8 cellular contexts compared by ENCODE assay signal in the genomic region with DNA sequence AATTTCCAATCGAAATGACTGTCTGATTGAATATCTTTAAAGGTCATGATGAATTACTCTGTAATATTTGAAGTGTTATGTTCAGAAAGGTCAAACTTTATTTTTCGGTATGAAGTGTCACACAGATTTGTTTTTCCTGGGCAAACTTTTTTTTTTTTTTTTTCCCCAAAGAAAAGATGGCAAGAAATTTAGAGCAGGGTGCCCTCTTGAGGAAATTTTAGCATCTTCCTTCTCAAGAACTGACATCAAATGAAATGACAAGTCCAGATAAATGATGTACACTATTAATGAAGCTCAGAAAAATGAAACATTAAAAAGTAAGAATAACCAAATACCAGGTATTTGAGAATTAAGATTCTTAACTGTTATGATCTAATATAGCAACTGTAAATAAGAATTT.
A peak's percentile ranks its signal among the peaks of the same experiment; 100 is the strongest.
DNase-seq lines count a peak whose midpoint lies in the region; ATAC-seq and TF ChIP-seq lines count a peak whose summit lies in the region.

No MANE protein-coding gene starts in this region.

- H3K27ac ChIP-seq in left ventricle myocardium inferior (replicated peaks) (no peak overlapping the region), right cardiac atrium (ENCODE audit: low read length) (no peak overlapping the region), RWPE2 (ENCODE audit: poor library complexity, severe bottlenecking) (no peak overlapping the region), uterus (no peak overlapping the region)

- DNase-seq in left ventricle myocardium inferior: no peak
- DNase-seq in right cardiac atrium: no peak
- no peak for DNase-seq in RWPE2 (ENCODE audit: low spot score)
- peak; percentile 32 for DNase-seq in fibroblast of the conjunctiva (ENCODE audit: low read depth)
- no peak for DNase-seq in uterus
- no peak for DNase-seq in iPS-NIHi11 (ENCODE audit: low spot score)
- no peak for DNase-seq in NCI-H526 treated with DMSO at 0.1 percent for 48 hours (lab: John Stamatoyannopoulos, UW)

- peaks cover 12% of the 10 kb centered on the region for H3K36me3 ChIP-seq in left ventricle myocardium inferior
- peaks cover 22% of the 10 kb centered on the region for H3K36me3 ChIP-seq in RWPE2 (ENCODE audit: low read depth)
- H3K36me3 ChIP-seq in uterus: no peaks in the 10 kb centered on the region

- no peak for TF ChIP-seq POLR2A in uterus (IDR thresholded peaks at IDR 0.05)

- no peaks in the 10 kb centered on the region for H3K27me3 ChIP-seq in left ventricle myocardium inferior (ENCODE audit: low read depth)
- no peaks in the 10 kb centered on the region for H3K27me3 ChIP-seq in right cardiac atrium (ENCODE audit: control insufficient read depth, insufficient read depth)
- no peaks in the 10 kb centered on the region for H3K27me3 ChIP-seq in RWPE2 (ENCODE audit: insufficient read depth, poor library complexity, severe bottlenecking)
- H3K27me3 ChIP-seq in uterus: no peaks in the 10 kb centered on the region

- H3K9me3 ChIP-seq in left ventricle myocardium inferior (replicated peaks) (no peaks in the 10 kb centered on the region), right cardiac atrium (ENCODE audit: control insufficient read depth, low read length) (no peaks in the 10 kb centered on the region), RWPE2 (ENCODE audit: severe bottlenecking) (no peaks in the 10 kb centered on the region), uterus (no peaks in the 10 kb centered on the region)

- TF ChIP-seq CTCF in left ventricle myocardium inferior (IDR thresholded peaks at IDR 0.05; ENCODE audit: borderline replicate concordance) (peak; percentile 50), RWPE2 (IDR thresholded peaks at IDR 0.05; ENCODE audit: poor library complexity, severe bottlenecking) (peak; percentile 71), uterus (IDR thresholded peaks at IDR 0.05) (peak in 3 of 4 experiments; percentile 11 to 25 (median 17))

- ATAC-seq in right cardiac atrium (no peak), RWPE2 (ENCODE audit: low read depth) (no peak), GM18868 (IDR thresholded peaks at IDR 0.05; ENCODE audit: unreplicated experiment) (no peak)

- H3K4me3 ChIP-seq in left ventricle myocardium inferior: no peak overlapping the region
- H3K4me3 ChIP-seq in right cardiac atrium (ENCODE audit: low read length): no peak overlapping the region
- H3K4me3 ChIP-seq in RWPE2 (ENCODE audit: severe bottlenecking): no peak overlapping the region
- no peak overlapping the region for H3K4me3 ChIP-seq in uterus

- intact Hi-C loops in left ventricle myocardium inferior (cut with micrococcal nuclease): loop anchor here (10.0 kb wide), 1 partner anchor 198 kb away; no protein-coding TSS in a partner anchor
- intact Hi-C loops in right cardiac atrium (cut with DNase I): loop anchor here in 1 of 4 donors (10.0 kb wide), 1 partner anchor 198 kb away; no protein-coding TSS in a partner anchor
- intact Hi-C loops in uterus (cut with DNase I; ENCODE audit: low total_unique reads): no loop called here

- peaks cover 13% of the 10 kb centered on the region for H3K4me1 ChIP-seq in left ventricle myocardium inferior
- no peaks in the 10 kb centered on the region for H3K4me1 ChIP-seq in right cardiac atrium (ENCODE audit: control insufficient read depth, insufficient read depth, low read length)
- no peaks in the 10 kb centered on the region for H3K4me1 ChIP-seq in RWPE2 (ENCODE audit: insufficient read depth, poor library complexity, severe bottlenecking)
- H3K4me1 ChIP-seq in uterus: no peaks in the 10 kb centered on the region

- WGBS in right cardiac atrium: 16% methylated on average over 2 of the region's 2 CpGs

Comparison
In these comparisons a context has a peak if more than half of its experiments do, and no peak if none do; other contexts are left out.
1. CTCF ChIP-seq: peak in every context shown above with its lines; median percentile 71 in RWPE2; 50 in left ventricle myocardium inferior; 17 in uterus.